In genomic region chr6:22146581-22147468, GRCh38 we compare ENCODE assay signal across 9 cellular contexts.
DNase-seq lines count a peak whose midpoint lies in the region; ATAC-seq and TF ChIP-seq lines count a peak whose summit lies in the region.
"Had no signal": no experiment of that assay in that cellular context is flagged by ENCODE, and none has a peak within 500 bp of the region (broad histone marks: within the 10 kb centered on the region; RNA-seq: fewer than 3 reads in every experiment).

No MANE protein-coding gene starts in this region.

- H3K9me3 ChIP-seq in esophagus squamous epithelium, result no peaks in the 10 kb centered on the region
- H3K9me3 ChIP-seq in CD4-positive, alpha-beta memory T cell (ENCODE audit: control insufficient read depth in 1 of 2, low read length in 2 of 2), result no peaks in the 10 kb centered on the region
- H3K9me3 ChIP-seq: right lobe of liver had no signal

- peaks cover 0 to 5% (median 0%) of the 10 kb centered on the region in 4 donors for H3K4me1 Mint-ChIP-seq in CD4-positive, alpha-beta memory T cell

- H3K36me3 Mint-ChIP-seq in CD4-positive, alpha-beta memory T cell, result no peaks in the 10 kb centered on the region

- no peaks in the 10 kb centered on the region for H3K36me3 ChIP-seq in esophagus squamous epithelium
- no peaks in the 10 kb centered on the region for H3K36me3 ChIP-seq in CD4-positive, alpha-beta memory T cell (ENCODE audit: insufficient read depth, low read length)
- H3K36me3 ChIP-seq: right lobe of liver had no signal

- POLR2A ChIA-PET in CD4-positive, alpha-beta memory T cell (lab: Charles Lee; ENCODE audit: partially characterized antibody), result no interaction called here

- TF ChIP-seq CTCF in esophagus squamous epithelium (IDR thresholded peaks at IDR 0.05) (no peak), GM13976 (IDR thresholded peaks at IDR 0.05; ENCODE audit: borderline replicate concordance, control extremely low read depth, extremely low read depth, insufficient read depth, missing control alignments) (no peak)

- WGBS in esophagus squamous epithelium, 2 donors, result 62 to 71% methylated on average over 18 to 23 of the region's 42 CpGs

- peaks cover 3 to 20% of the 10 kb centered on the region in 2 donors for H3K27me3 Mint-ChIP-seq in CD4-positive, alpha-beta memory T cell

- no peak overlapping the region for H3K27ac ChIP-seq in esophagus squamous epithelium
- H3K27ac ChIP-seq in CD4-positive, alpha-beta memory T cell (ENCODE audit: low read depth, low read length), result no peak overlapping the region
- H3K27ac ChIP-seq: right lobe of liver had no signal

- H3K9me3 Mint-ChIP-seq in CD4-positive, alpha-beta memory T cell, result peaks cover 0 to 7% (median 0%) of the 10 kb centered on the region in 8 donors

- CTCF ChIA-PET in CD4-positive, alpha-beta memory T cell (lab: Charles Lee; ENCODE audit: partially characterized antibody), result no interaction called here

- DNase-seq in D341Med (ENCODE audit: low spot score) (peak; percentile 17), NCI-H748 treated with DMSO at 0.1 percent for 48 hours (lab: John Stamatoyannopoulos, UW) (peak; percentile 68), esophagus squamous epithelium (lab: John Stamatoyannopoulos, UW) (no peak), posterior cingulate gyrus (peak; percentile 40 to 92 (median 49)), GM13976 (ENCODE audit: low spot score) (no peak), epidermal melanocyte (ENCODE audit: insufficient read length, low spot score) (no peak)
- no peak for DNase-seq in CD4-positive, alpha-beta memory T cell

- no peak overlapping the region for H3K27ac Mint-ChIP-seq in CD4-positive, alpha-beta memory T cell

- no peak for TF ChIP-seq POLR2A in esophagus squamous epithelium (IDR thresholded peaks at IDR 0.05)

- no peak for ATAC-seq in GM19463 (IDR thresholded peaks at IDR 0.05; ENCODE audit: unreplicated experiment)

- in situ Hi-C loops in GM13976 (cut with MboI; ENCODE audit: low sequenced_read_pairs, unreplicated experiment), result no loop called here

- peaks cover 0 to 50% (median 15%) of the 10 kb centered on the region in 3 donors for H3K4me1 ChIP-seq in esophagus squamous epithelium
- no peaks in the 10 kb centered on the region for H3K4me1 ChIP-seq in CD4-positive, alpha-beta memory T cell (ENCODE audit: insufficient read depth, low read length)
- H3K4me1 ChIP-seq: right lobe of liver had no signal

- peak overlapping the region in 3 of 4 donors; percentile 13 to 34 (median 20) for H3K4me3 ChIP-seq in esophagus squamous epithelium
- H3K4me3 ChIP-seq in CD4-positive, alpha-beta memory T cell (ENCODE audit: low read length in 2 of 2), result no peak overlapping the region
- H3K4me3 ChIP-seq: right lobe of liver had no signal

- H3K27me3 ChIP-seq in esophagus squamous epithelium, result peaks cover 0 to 4% (median 0%) of the 10 kb centered on the region in 4 donors
- H3K27me3 ChIP-seq in CD4-positive, alpha-beta memory T cell (ENCODE audit: insufficient read depth, low read length), result no peaks in the 10 kb centered on the region
- H3K27me3 ChIP-seq: right lobe of liver had no signal

- intact Hi-C loops in esophagus squamous epithelium (cut with DNase I) (no loop called here), posterior cingulate gyrus (cut with DNase I) (loop anchor here (2.0 to 10.0 kb wide), 3 partner anchors 550 to 1298 kb away; no protein-coding TSS in a partner anchor)
- intact Hi-C loops in CD4-positive, alpha-beta memory T cell (cut with micrococcal nuclease), result no loop called here

- H3K4me3 Mint-ChIP-seq in CD4-positive, alpha-beta memory T cell, result peak overlapping the region in 2 of 8 donors; percentile 41 to 54

Comparison
In these comparisons a context has a peak if more than half of its experiments do, and no peak if none do; other contexts are left out.
1. DNase-seq: peak in D341Med (single experiment), NCI-H748 treated with DMSO at 0.1 percent for 48 hours (single experiment) and posterior cingulate gyrus (10 of 10); none in esophagus squamous epithelium (single experiment), GM13976 (single experiment), CD4-positive, alpha-beta memory T cell (0 of 5) and epidermal melanocyte (single experiment).
2. H3K4me3 ChIP-seq: peak in esophagus squamous epithelium (3 of 4); none in CD4-positive, alpha-beta memory T cell (0 of 2).